Comparison of ENCODE assay signal across 1 cellular context in the genomic region with DNA sequence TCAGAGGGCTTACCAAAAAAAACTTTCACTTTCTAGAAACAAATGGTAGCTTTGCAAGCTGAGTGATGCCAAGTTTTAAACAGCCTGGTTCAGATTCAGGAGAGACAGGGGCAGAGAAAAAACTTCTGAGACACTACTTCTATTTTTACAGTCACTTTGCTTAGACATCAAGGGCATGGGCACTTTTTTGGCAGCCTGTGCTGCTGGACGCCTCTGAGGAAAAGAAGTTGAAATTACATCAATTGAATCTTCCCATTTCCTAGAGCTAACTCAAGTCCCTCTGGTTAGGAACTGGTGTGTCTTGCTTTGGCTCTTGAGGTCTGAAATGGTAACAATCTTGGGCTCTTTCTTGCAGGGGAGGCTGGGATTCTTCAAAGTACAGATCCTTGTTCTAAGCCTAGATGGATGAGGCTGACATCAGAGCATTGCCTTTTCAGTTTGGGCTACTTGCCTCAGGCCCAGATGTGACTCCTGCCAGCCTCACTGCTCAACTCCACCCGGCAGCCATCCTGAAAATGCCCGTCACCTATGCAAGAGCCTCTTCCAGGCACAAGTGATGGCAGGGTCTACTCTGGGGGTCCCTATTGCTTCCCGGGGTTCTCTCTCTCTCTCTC.
TF ChIP-seq lines count a peak whose summit lies in the region.

No MANE protein-coding gene starts in this region.

TF ChIP-seq in GM23338, 12 proteins besides CTCF, POLR2A, EP300 and RAD21 (continued from another document):
- TF ChIP-seq, protein P1, sequence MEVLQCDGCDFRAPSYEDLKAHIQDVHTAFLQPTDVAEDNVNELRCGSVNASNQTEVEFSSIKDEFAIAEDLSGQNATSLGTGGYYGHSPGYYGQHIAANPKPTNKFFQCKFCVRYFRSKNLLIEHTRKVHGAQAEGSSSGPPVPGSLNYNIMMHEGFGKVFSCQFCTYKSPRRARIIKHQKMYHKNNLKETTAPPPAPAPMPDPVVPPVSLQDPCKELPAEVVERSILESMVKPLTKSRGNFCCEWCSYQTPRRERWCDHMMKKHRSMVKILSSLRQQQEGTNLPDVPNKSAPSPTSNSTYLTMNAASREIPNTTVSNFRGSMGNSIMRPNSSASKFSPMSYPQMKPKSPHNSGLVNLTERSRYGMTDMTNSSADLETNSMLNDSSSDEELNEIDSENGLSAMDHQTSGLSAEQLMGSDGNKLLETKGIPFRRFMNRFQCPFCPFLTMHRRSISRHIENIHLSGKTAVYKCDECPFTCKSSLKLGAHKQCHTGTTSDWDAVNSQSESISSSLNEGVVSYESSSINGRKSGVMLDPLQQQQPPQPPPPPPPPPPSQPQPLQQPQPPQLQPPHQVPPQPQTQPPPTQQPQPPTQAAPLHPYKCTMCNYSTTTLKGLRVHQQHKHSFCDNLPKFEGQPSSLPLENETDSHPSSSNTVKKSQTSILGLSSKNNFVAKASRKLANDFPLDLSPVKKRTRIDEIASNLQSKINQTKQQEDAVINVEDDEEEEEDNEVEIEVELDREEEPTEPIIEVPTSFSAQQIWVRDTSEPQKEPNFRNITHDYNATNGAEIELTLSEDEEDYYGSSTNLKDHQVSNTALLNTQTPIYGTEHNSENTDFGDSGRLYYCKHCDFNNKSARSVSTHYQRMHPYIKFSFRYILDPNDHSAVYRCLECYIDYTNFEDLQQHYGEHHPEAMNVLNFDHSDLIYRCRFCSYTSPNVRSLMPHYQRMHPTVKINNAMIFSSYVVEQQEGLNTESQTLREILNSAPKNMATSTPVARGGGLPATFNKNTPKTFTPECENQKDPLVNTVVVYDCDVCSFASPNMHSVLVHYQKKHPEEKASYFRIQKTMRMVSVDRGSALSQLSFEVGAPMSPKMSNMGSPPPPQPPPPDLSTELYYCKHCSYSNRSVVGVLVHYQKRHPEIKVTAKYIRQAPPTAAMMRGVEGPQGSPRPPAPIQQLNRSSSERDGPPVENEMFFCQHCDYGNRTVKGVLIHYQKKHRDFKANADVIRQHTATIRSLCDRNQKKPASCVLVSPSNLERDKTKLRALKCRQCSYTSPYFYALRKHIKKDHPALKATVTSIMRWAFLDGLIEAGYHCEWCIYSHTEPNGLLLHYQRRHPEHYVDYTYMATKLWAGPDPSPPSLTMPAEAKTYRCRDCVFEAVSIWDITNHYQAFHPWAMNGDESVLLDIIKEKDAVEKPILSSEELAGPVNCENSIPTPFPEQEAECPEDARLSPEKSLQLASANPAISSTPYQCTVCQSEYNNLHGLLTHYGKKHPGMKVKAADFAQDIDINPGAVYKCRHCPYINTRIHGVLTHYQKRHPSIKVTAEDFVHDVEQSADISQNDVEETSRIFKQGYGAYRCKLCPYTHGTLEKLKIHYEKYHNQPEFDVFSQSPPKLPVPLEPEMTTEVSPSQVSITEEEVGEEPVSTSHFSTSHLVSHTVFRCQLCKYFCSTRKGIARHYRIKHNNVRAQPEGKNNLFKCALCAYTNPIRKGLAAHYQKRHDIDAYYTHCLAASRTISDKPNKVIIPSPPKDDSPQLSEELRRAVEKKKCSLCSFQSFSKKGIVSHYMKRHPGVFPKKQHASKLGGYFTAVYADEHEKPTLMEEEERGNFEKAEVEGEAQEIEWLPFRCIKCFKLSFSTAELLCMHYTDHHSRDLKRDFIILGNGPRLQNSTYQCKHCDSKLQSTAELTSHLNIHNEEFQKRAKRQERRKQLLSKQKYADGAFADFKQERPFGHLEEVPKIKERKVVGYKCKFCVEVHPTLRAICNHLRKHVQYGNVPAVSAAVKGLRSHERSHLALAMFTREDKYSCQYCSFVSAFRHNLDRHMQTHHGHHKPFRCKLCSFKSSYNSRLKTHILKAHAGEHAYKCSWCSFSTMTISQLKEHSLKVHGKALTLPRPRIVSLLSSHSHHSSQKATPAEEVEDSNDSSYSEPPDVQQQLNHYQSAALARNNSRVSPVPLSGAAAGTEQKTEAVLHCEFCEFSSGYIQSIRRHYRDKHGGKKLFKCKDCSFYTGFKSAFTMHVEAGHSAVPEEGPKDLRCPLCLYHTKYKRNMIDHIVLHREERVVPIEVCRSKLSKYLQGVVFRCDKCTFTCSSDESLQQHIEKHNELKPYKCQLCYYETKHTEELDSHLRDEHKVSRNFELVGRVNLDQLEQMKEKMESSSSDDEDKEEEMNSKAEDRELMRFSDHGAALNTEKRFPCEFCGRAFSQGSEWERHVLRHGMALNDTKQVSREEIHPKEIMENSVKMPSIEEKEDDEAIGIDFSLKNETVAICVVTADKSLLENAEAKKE (CRISPR knock-in tag; IDR thresholded peaks at IDR 0.05): no peak
